ENCODE assay signal across 8 cellular contexts in the genomic region with DNA sequence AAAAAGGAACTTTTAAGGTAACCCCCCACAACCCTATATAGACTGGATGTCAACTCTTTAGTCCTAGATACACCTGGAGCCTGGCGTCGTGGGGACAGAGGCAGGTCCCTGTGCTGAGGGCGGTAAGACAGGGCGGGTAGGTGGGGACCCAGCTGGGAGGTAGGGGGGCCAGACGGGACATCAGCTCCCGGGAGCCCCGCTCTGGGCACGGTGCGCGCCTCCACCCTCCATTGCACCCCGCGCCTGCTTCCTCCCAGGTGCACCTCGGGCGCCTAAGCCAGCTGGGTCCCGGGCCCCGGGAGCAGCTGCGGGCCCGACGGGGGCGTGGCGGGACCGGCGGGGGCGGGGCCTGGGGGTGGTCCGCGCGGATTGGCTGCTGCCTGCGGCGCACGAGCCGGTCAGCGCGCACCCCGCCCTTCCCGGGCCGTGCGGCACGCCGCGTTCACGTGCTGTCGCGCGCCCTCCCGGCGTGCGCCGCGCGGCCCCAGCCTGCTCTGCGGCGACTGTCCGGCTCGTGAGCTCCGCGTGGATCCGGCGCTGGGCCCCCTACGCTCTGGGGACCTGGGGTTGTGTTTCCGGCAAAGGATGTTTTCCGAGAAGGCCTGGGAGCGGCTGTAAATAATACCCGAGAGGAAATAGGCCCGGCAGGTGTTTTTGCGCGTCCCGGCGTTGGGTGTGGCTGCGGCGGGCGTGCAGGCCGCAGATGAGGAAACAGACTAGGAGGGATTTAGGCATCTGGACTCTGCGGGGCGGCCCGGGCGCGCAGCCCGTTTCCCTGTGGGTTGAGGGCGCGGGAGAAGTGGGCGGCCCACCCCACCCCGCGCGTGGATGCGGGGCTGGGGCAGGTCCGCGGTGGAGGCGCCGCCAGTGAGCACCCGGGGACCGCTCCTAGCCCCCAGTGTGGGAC.
A peak's percentile ranks its signal among the peaks of the same experiment; 100 is the strongest.
DNase-seq lines count a peak whose midpoint lies in the region; ATAC-seq and TF ChIP-seq lines count a peak whose summit lies in the region.

No MANE protein-coding gene starts in this region.

- TF ChIP-seq POLR2A in GM18951 (IDR thresholded peaks at IDR 0.05; ENCODE audit: extremely low read depth, insufficient read depth, insufficient read length) = peak; percentile 87

- in situ Hi-C loops in GM18951 (cut with MboI; ENCODE audit: low sequenced_read_pairs, unreplicated experiment) = no loop called here

- TF ChIP-seq CTCF in AG10803 (conservative IDR thresholded peaks at IDR 0.05; ENCODE audit: low read length) = no peak

- peak; percentile 89 for ATAC-seq in HG03159 (IDR thresholded peaks at IDR 0.05; ENCODE audit: unreplicated experiment)

- H3K27ac ChIP-seq in duodenal mucosa (ENCODE audit: low read depth, low read length) = peak overlapping the region; percentile 84

- no peaks in the 10 kb centered on the region for H3K9me3 ChIP-seq in duodenal mucosa (ENCODE audit: control insufficient read depth in 1 of 2, low read length in 2 of 2)

- H3K4me3 ChIP-seq in AG10803 (ENCODE audit: low read length) = peak overlapping the region; percentile 80
- H3K4me3 ChIP-seq in duodenal mucosa (ENCODE audit: low read depth in 1 of 2, low read length in 2 of 2) = peak overlapping the region; percentile 79 to 98

- DNase-seq in AG10803 (ENCODE audit: low read depth) = peak; percentile 86
- DNase-seq in NCI-H748 (lab: John Stamatoyannopoulos, UW; ENCODE audit: unreplicated experiment) = peak; percentile 92
- DNase-seq in activated CD4-positive, alpha-beta T cell treated with anti-CD3 and anti-CD28 coated beads, Interleukin-2, amount 50 U/mL, for 48 hours = peak; percentile 92
- peak; percentile 87 for DNase-seq in medulla oblongata (ENCODE audit: extremely low spot score)
- DNase-seq in stimulated activated CD4-positive, alpha-beta T cell treated with anti-CD3 and anti-CD28 coated beads, TNF-alpha, amount 100 ng/mL, for 4 hours (ENCODE audit: low read depth in 3 of 3) = peak; percentile 85 to 91 (median 88)

- peaks cover 8 to 24% of the 10 kb centered on the region in 2 donors for H3K4me1 ChIP-seq in duodenal mucosa (ENCODE audit: control insufficient read depth in 1 of 2, insufficient read depth in 2 of 2, low read length in 2 of 2)

- no peaks in the 10 kb centered on the region for H3K27me3 ChIP-seq in duodenal mucosa (ENCODE audit: control insufficient read depth in 1 of 2, insufficient read depth in 2 of 2, low read length in 2 of 2)

- H3K9ac ChIP-seq in duodenal mucosa (ENCODE audit: low read depth in 1 of 2, low read length in 2 of 2) = peak overlapping the region; percentile 90

- peaks cover 2 to 11% of the 10 kb centered on the region in 2 donors for H3K36me3 ChIP-seq in duodenal mucosa (ENCODE audit: control insufficient read depth in 1 of 2, insufficient read depth in 2 of 2, low read length in 2 of 2)

Comparison
In these comparisons a context has a peak if more than half of its experiments do, and no peak if none do; other contexts are left out.
1. Peak in every context shown above with its lines: DNase-seq, ATAC-seq, H3K4me3 ChIP-seq and H3K27ac ChIP-seq.